9 cellular contexts compared by ENCODE assay signal in genomic region chr11:90798769-90799168, GRCh38.
"Had no signal": no experiment of that assay in that cellular context is flagged by ENCODE, and none has a peak within 500 bp of the region (broad histone marks: within the 10 kb centered on the region; RNA-seq: fewer than 3 reads in every experiment).

No MANE protein-coding gene starts in this region.

- H3K4me3 Mint-ChIP-seq: H9, IgD-negative memory B cell had no signal

- H3K4me2 ChIP-seq: KMS-11 had no signal

- DNase-seq: GOT3, H9, HCEC 1CT, KBM-7 had no signal

- ATAC-seq: HepG2 had no signal

- H3K36me3 Mint-ChIP-seq: IgD-negative memory B cell had no signal

- H3K27ac ChIP-seq: HL-60, KMS-11 had no signal

- FAIRE-seq: H54, HepG2 had no signal

- H3K9me3 Mint-ChIP-seq: H9 had no signal

- H3K9ac ChIP-seq: KMS-11 had no signal

- H3K27ac Mint-ChIP-seq: IgD-negative memory B cell had no signal

- H3K27me3 Mint-ChIP-seq: IgD-negative memory B cell had no signal
